ENCODE assay signal across 1 cellular context in the genomic region with DNA sequence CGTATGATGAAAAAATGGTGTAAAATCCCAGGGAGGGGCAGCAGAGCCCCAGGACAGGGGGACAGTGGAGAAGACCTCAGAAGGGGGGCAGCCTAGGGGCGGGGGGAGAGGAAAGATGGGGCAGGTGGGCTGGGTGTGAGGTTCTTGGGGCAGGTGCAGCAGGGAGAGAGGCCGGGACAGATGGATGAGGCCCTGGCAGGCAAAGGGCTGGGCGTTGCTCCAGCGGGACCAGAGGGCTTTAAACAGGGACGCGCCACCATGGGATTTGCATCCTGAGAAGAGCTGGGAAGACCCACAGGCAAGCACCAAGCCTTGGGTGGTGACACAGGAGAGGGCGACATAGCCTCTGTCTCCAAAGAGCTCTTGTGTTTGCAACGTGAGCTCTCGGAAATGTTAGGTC.
TF ChIP-seq lines count a peak whose summit lies in the region.

No MANE protein-coding gene starts in this region.

TF ChIP-seq in H1, 55 proteins besides CTCF, POLR2A, EP300 and RAD21 (continued from another document):
- TF ChIP-seq RNF2 (IDR thresholded peaks at IDR 0.05; ENCODE audit: borderline replicate concordance, low read depth, low read length, missing control alignments, poor library complexity, severe bottlenecking) (no peak), YY1 (IDR thresholded peaks at IDR 0.05; ENCODE audit: low read depth, low read length) (no peak), TAF7 (optimal IDR thresholded peaks at IDR 0.05; ENCODE audit: borderline replicate concordance, low read depth, low read length) (no peak), CHD1 (IDR thresholded peaks at IDR 0.05; ENCODE audit: low read depth, low read length) (no peak)
